Comparison of ENCODE assay signal across 15 cellular contexts in genomic region chr13:113226873-113227272, GRCh38.
"Had no signal": no experiment of that assay in that cellular context is flagged by ENCODE, and none has a peak within 500 bp of the region (broad histone marks: within the 10 kb centered on the region; RNA-seq: fewer than 3 reads in every experiment).

No MANE protein-coding gene starts in this region.

- H3K4me3 Mint-ChIP-seq: activated CD4-positive, alpha-beta T cell treated with anti-CD3 and anti-CD28 coated beads, Interleukin-2, amount 10 ng/mL, durations not matched to agents 24 days and 14 days; naive B cell; stimulated activated memory B cell treated with anti-CD40 and anti-IgM and Interleukin-4, amounts not matched to agents 10 μg/mL and 1 μg/mL and 100 μg/mL, for 72 hours; T-helper 17 cell had no signal

- H3K27me3 Mint-ChIP-seq: activated CD4-positive, alpha-beta T cell treated with anti-CD3 and anti-CD28 coated beads, Interleukin-2, amount 10 ng/mL, durations not matched to agents 24 days and 14 days; naive B cell; stimulated activated memory B cell treated with anti-CD40 and anti-IgM and Interleukin-4, amounts not matched to agents 10 μg/mL and 1 μg/mL and 100 μg/mL, for 72 hours; T-helper 17 cell had no signal

- H3K27ac ChIP-seq: ascending aorta, neutrophil, parathyroid adenoma, tibial nerve, uterus had no signal

- H3K27ac Mint-ChIP-seq: stimulated activated memory B cell treated with anti-CD40 and anti-IgM and Interleukin-4, amounts not matched to agents 10 μg/mL and 1 μg/mL and 100 μg/mL, for 72 hours; T-helper 17 cell had no signal

- DNase-seq: activated CD4-positive, alpha-beta T cell treated with anti-CD3 and anti-CD28 coated beads, Interleukin-2, amount 10 ng/mL, durations not matched to agents 24 days and 14 days; activated gamma-delta T cell treated with Interleukin-2 at 50 U/mL for 16 hours; activated T-cell treated with anti-CD3 and anti-CD28 coated beads, Interleukin-2, amount 50 U/mL, for 48 hours; erythroblast; islet precursor cell; naive B cell; stimulated activated CD4-positive, alpha-beta T cell treated with anti-CD3 and anti-CD28 coated beads, Interleukin-12 subunit alpha, Interleukin-12 subunit beta, amount 100 ng/mL, for 4 hours; T-helper 17 cell; uterus had no signal

- ATAC-seq: SK-N-SH treated with all-trans-retinoic acid at 6 μM for 48 hours; stimulated activated memory B cell treated with anti-CD40 and anti-IgM and Interleukin-4, amounts not matched to agents 10 μg/mL and 1 μg/mL and 100 μg/mL, for 72 hours; T-helper 17 cell had no signal

- H3K9me3 ChIP-seq: ascending aorta, neutrophil, tibial nerve, uterus had no signal

- H3K9me3 Mint-ChIP-seq: activated CD4-positive, alpha-beta T cell treated with anti-CD3 and anti-CD28 coated beads, Interleukin-2, amount 10 ng/mL, durations not matched to agents 24 days and 14 days; naive B cell; stimulated activated memory B cell treated with anti-CD40 and anti-IgM and Interleukin-4, amounts not matched to agents 10 μg/mL and 1 μg/mL and 100 μg/mL, for 72 hours had no signal

- H3K36me3 ChIP-seq: uterus had no signal

- H3K4me3 ChIP-seq: ascending aorta, tibial nerve, uterus had no signal

- H3K4me1 ChIP-seq: ascending aorta, parathyroid adenoma, tibial nerve, uterus had no signal

- H3K27me3 ChIP-seq: ascending aorta, neutrophil, tibial nerve, uterus had no signal
